ENCODE assay signal across 16 cellular contexts in the genomic region with DNA sequence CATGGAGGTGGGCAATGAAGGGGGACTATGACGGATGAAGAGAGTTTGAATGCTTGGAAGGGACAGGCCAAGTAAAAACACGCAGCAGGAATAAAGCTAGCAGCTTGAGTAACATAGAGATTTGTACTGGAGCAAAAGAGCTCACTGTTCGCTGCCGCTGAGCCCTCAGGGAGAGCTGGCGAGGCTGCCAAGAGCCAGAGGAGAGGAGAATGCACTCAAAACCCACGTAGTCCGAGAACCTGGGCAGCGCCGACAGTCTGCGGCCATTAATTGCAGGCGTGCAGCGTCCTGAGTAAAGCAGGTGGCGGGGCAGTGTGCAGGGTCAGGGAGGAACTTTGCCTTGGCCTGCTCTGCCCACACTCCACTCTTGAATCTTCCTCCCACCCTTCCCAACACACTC.
DNase-seq lines count a peak whose midpoint lies in the region; ATAC-seq and TF ChIP-seq lines count a peak whose summit lies in the region.
"Had no signal": no experiment of that assay in that cellular context is flagged by ENCODE, and none has a peak within 500 bp of the region (broad histone marks: within the 10 kb centered on the region; RNA-seq: fewer than 3 reads in every experiment).

No MANE protein-coding gene starts in this region.

- DNase-seq in Ammon's horn (ENCODE audit: low spot score) (peak; percentile 48), NCI-H2107 treated with DMSO at 0.1 percent for 48 hours (lab: John Stamatoyannopoulos, UW; ENCODE audit: unreplicated experiment) (peak; percentile 74), dorsolateral prefrontal cortex (peak in 8 of 10 donors; percentile 32 to 61 (median 52)), pons (ENCODE audit: low spot score) (peak; percentile 29), NCI-H82 treated with DMSO at 0.1 percent for 48 hours (lab: John Stamatoyannopoulos, UW; ENCODE audit: unreplicated experiment) (no peak), SIG-M5 (lab: John Stamatoyannopoulos, UW) (no peak), SJCRH30 (no peak)
- DNase-seq: activated naive CD4-positive, alpha-beta T cell; HFFc6; Karpas-422; left cardiac atrium; NCI-H526 treated with DMSO at 0.1 percent for 48 hours; stimulated activated CD4-positive, alpha-beta T cell treated with anti-CD3 and anti-CD28 coated beads, Interleukin-12 subunit alpha, Interleukin-12 subunit beta, amount 100 ng/mL, for 4 hours had no signal

- no peaks in the 10 kb centered on the region for H3K4me1 ChIP-seq in SJCRH30

- H3K9me3 ChIP-seq in SJCRH30 (replicated peaks), result no peaks in the 10 kb centered on the region

- H3K27ac ChIP-seq in dorsolateral prefrontal cortex, result peak overlapping the region in 50 of 59 donors; percentile 5 to 79 (median 56)
- H3K27ac ChIP-seq in SJCRH30, result no peak overlapping the region
- H3K27ac ChIP-seq: C4-2B had no signal

- H3K4me3 ChIP-seq in dorsolateral prefrontal cortex (peak overlapping the region in 32 of 59 donors; percentile 2 to 44 (median 22)), SJCRH30 (no peak overlapping the region)

- intact Hi-C loops in dorsolateral prefrontal cortex (cut with DNase I), result loop anchor here (10.0 kb wide), 2 partner anchors 145 to 825 kb away; a partner anchor contains a TSS

- no peak for ATAC-seq in SK-N-SH treated with all-trans-retinoic acid at 6 μM for 48 hours
- ATAC-seq: left cardiac atrium, Right ventricle myocardium inferior had no signal

- no peak for TF ChIP-seq CTCF in dorsolateral prefrontal cortex (IDR thresholded peaks at IDR 0.05 in 54 of 56, conservative IDR thresholded peaks at IDR 0.05 in 2 of 56; ENCODE audit: low read depth in 1 of 56, partially characterized antibody in 56 of 56)

- H3K27me3 ChIP-seq in dorsolateral prefrontal cortex (no peaks in the 10 kb centered on the region), SJCRH30 (no peaks in the 10 kb centered on the region)

- H3K36me3 ChIP-seq in SJCRH30, result 0 out of 2 replicates have a peak, but pooled peaks cover 2% of the 10 kb centered on the region

TF ChIP-seq in SK-N-SH treated with all-trans-retinoic acid at 6 μM for 48 hours, 23 proteins besides CTCF, POLR2A, EP300 and RAD21:
- TF ChIP-seq, protein P1, sequence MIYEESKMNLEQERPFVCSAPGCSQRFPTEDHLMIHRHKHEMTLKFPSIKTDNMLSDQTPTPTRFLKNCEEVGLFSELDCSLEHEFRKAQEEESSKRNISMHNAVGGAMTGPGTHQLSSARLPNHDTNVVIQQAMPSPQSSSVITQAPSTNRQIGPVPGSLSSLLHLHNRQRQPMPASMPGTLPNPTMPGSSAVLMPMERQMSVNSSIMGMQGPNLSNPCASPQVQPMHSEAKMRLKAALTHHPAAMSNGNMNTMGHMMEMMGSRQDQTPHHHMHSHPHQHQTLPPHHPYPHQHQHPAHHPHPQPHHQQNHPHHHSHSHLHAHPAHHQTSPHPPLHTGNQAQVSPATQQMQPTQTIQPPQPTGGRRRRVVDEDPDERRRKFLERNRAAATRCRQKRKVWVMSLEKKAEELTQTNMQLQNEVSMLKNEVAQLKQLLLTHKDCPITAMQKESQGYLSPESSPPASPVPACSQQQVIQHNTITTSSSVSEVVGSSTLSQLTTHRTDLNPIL (CRISPR knock-in tag; IDR thresholded peaks at IDR 0.05; ENCODE audit: low read depth), result no peak
- TF ChIP-seq ZNF70 (CRISPR knock-in tag; IDR thresholded peaks at IDR 0.05) (no peak), ZNF8 (CRISPR knock-in tag; IDR thresholded peaks at IDR 0.05) (no peak), ISL1 (CRISPR knock-in tag; IDR thresholded peaks at IDR 0.05) (no peak), ZFP30 (CRISPR knock-in tag; IDR thresholded peaks at IDR 0.05) (no peak)

Comparison
In these comparisons a context has a peak if more than half of its experiments do, and no peak if none do; other contexts are left out.
1. DNase-seq: peak in Ammon's horn (single experiment), NCI-H2107 treated with DMSO at 0.1 percent for 48 hours (single experiment), dorsolateral prefrontal cortex (8 of 10) and pons (single experiment); none in NCI-H82 treated with DMSO at 0.1 percent for 48 hours (single experiment), SIG-M5 (single experiment) and SJCRH30 (0 of 2).